1 cellular context compared by ENCODE assay signal in the genomic region with DNA sequence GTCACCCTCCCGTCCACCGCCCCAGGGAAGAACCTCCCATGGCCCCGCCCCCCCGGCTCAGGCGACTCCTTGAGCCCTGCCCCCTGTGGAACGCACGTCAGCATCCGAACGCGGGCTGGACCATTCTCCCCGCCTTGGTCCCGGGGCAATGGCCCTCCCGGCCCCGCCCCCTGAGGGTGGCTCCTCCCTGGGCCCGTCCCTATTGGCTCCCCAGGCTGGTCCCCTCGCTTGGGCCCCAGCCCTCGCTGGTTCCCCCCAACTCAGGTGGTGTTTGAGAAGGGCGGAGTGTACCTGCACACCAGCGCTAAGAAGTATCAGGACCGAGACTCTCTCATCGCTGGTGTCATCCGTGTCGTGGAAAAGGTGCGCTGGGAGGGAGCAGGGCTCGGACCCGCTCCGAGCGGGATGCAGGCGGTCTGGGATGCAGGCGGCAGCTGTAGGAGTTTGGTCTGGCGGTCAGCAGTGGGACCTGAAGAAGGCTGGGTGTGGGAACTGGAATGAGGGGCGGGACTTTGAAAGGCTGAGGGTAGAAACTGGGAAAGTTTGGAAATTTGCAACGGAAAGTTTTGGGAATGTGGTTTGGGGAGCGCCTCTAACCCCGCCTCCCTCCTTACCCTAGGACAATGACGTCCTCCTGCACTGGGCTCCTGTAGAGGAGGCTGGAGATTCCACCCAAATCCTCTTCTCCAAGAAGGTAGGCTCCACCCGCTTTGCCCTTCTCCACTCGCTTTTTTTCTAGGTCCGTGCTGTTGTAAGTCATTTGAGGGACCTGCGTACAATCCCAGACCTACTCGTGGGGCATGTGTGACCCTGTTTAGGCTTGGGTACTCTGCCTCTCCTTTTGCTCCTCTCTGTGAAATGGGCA.
A peak's percentile ranks its signal among the peaks of the same experiment; 100 is the strongest.
TF ChIP-seq lines count a peak whose summit lies in the region.

No MANE protein-coding gene starts in this region.

TF ChIP-seq in IMR-90, 13 proteins besides CTCF, POLR2A, EP300 and RAD21:
- TF ChIP-seq FOS (IDR thresholded peaks at IDR 0.05; ENCODE audit: low read depth, low read length) (no peak), MAZ (IDR thresholded peaks at IDR 0.05; ENCODE audit: borderline replicate concordance, low read depth, low read length) (peak; percentile 86; the same call in 1 of the 2 replicates)
- TF ChIP-seq, protein P1, sequence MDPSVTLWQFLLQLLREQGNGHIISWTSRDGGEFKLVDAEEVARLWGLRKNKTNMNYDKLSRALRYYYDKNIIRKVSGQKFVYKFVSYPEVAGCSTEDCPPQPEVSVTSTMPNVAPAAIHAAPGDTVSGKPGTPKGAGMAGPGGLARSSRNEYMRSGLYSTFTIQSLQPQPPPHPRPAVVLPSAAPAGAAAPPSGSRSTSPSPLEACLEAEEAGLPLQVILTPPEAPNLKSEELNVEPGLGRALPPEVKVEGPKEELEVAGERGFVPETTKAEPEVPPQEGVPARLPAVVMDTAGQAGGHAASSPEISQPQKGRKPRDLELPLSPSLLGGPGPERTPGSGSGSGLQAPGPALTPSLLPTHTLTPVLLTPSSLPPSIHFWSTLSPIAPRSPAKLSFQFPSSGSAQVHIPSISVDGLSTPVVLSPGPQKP (IDR thresholded peaks at IDR 0.05; ENCODE audit: borderline replicate concordance, low read depth, low read length): no peak
TF ChIP-seq in IMR-90: peak in this region for 1.
